In genomic region chr2:219003979-219004378, GRCh38 we compare ENCODE assay signal across 23 cellular contexts. TPM values are rescaled to one million over a fixed set of nuclear protein-coding genes. Genes with fewer than 3 reads are reported as not detected.
DNase-seq lines count a peak whose midpoint lies in the region; ATAC-seq, FAIRE-seq and TF ChIP-seq lines count a peak whose summit lies in the region.
"Had no signal": no experiment of that assay in that cellular context is flagged by ENCODE, and none has a peak within 500 bp of the region (broad histone marks: within the 10 kb centered on the region; RNA-seq: fewer than 3 reads in every experiment).

No MANE protein-coding gene starts in this region.

- no peak overlapping the region for H3K9ac ChIP-seq in HepG2 (ENCODE audit: insufficient read depth, low read depth, low read length)

- no peak overlapping the region for H3K4me2 ChIP-seq in HepG2 (ENCODE audit: low read depth, low read length)

- H3K27me3 Mint-ChIP-seq in T-helper 17 cell, result peaks cover 73% of the 10 kb centered on the region
- peaks cover 54 to 71% (median 63%) of the 10 kb centered on the region in 5 donors for H3K27me3 Mint-ChIP-seq in naive thymus-derived CD4-positive, alpha-beta T cell

- no peak for FAIRE-seq in HepG2 (lab: Jason Lieb, UNC)

- CTCF ChIA-PET in HepG2 (lab: Yijun Ruan, JAX; ENCODE audit: low intra/inter-chr PET ratio, low total read pairs), result no interaction called here
- CTCF ChIA-PET in naive thymus-derived CD4-positive, alpha-beta T cell (lab: Charles Lee), result no interaction called here

- no peak overlapping the region for H3K4me3 ChIP-seq in HepG2 (replicated peaks in 1 of 3; ENCODE audit: insufficient read depth in 1 of 3, low read depth in 2 of 3, low read length in 3 of 3)
- no peak overlapping the region for H3K4me3 ChIP-seq in right lobe of liver
- H3K4me3 ChIP-seq in naive thymus-derived CD4-positive, alpha-beta T cell (ENCODE audit: low read length), result no peak overlapping the region

- ATAC-seq in HepG2 (no peak), right lobe of liver (no peak), T-helper 17 cell (no peak)
- no peak for ATAC-seq in naive thymus-derived CD4-positive, alpha-beta T cell

- H3K36me3 ChIP-seq in HepG2 (replicated peaks in 1 of 2; ENCODE audit: control insufficient read depth in 1 of 2, insufficient read depth in 2 of 2, low read length in 2 of 2), result no peaks in the 10 kb centered on the region
- H3K36me3 ChIP-seq in right lobe of liver, result no peaks in the 10 kb centered on the region
- no peaks in the 10 kb centered on the region for H3K36me3 ChIP-seq in naive thymus-derived CD4-positive, alpha-beta T cell (ENCODE audit: control insufficient read depth in 2 of 3, insufficient read depth in 3 of 3, low read length in 3 of 3)

- WGBS in HepG2 (ENCODE audit: low lambda C conversion rate), result 65% methylated on average over 3 of the region's 3 CpGs
- 97% methylated on average over 3 of the region's 3 CpGs for WGBS in right lobe of liver (ENCODE audit: insufficient coverage, low coverage, low lambda C conversion rate, missing lambda C conversion rate)

- no peaks in the 10 kb centered on the region for H3K79me2 ChIP-seq in HepG2 (ENCODE audit: insufficient read depth, low read length)

- TF ChIP-seq POLR2A in HepG2 (IDR thresholded peaks at IDR 0.05; ENCODE audit: insufficient read depth in 1 of 2, low read depth in 2 of 2, low read length in 2 of 2) (no peak), right lobe of liver (IDR thresholded peaks at IDR 0.05) (no peak), erythroblast (IDR thresholded peaks at IDR 0.05; ENCODE audit: low read length) (no peak)

- H3K27ac ChIP-seq in HepG2 (ENCODE audit: extremely low read length, insufficient read depth, low read length) (no peak overlapping the region), right lobe of liver (no peak overlapping the region), substantia nigra (ENCODE audit: low read depth, low read length, poor library complexity, severe bottlenecking) (no peak overlapping the region)
- no peak overlapping the region for H3K27ac ChIP-seq in naive thymus-derived CD4-positive, alpha-beta T cell (ENCODE audit: low read depth, low read length)
- H3K27ac ChIP-seq: HL-60, RWPE1 had no signal

- POLR2A ChIA-PET in HepG2 (lab: Yijun Ruan, JAX), result no interaction called here
- POLR2A ChIA-PET in naive thymus-derived CD4-positive, alpha-beta T cell (lab: Charles Lee), result no interaction called here

- H3K4me3 Mint-ChIP-seq in T-helper 17 cell, result peak overlapping the region; percentile 45
- H3K4me3 Mint-ChIP-seq in naive thymus-derived CD4-positive, alpha-beta T cell, result peak overlapping the region in 8 of 10 donors; percentile 25 to 81 (median 69)

- peaks cover 0 to 4% (median 0%) of the 10 kb centered on the region in 11 donors for H3K9me3 Mint-ChIP-seq in naive thymus-derived CD4-positive, alpha-beta T cell
- H3K9me3 Mint-ChIP-seq: H9 had no signal

- no peak overlapping the region for H3K27ac Mint-ChIP-seq in T-helper 17 cell
- no peak overlapping the region for H3K27ac Mint-ChIP-seq in naive thymus-derived CD4-positive, alpha-beta T cell
- H3K27ac Mint-ChIP-seq: H9 had no signal

- no peaks in the 10 kb centered on the region for H3K9me3 ChIP-seq in HepG2 (ENCODE audit: low read length)
- H3K9me3 ChIP-seq in right lobe of liver, result no peaks in the 10 kb centered on the region
- no peaks in the 10 kb centered on the region for H3K9me3 ChIP-seq in T-helper 17 cell (ENCODE audit: control insufficient read depth, low read length, poor library complexity, severe bottlenecking)
- H3K9me3 ChIP-seq in naive thymus-derived CD4-positive, alpha-beta T cell (ENCODE audit: control insufficient read depth in 2 of 3, low read length in 3 of 3), result no peaks in the 10 kb centered on the region

- TF ChIP-seq EP300 in HepG2 (IDR thresholded peaks at IDR 0.05; ENCODE audit: low read depth in 2 of 2, low read length in 2 of 2), result no peak
- no peak for TF ChIP-seq EP300 in HepG2 (CRISPR knock-in tag; IDR thresholded peaks at IDR 0.05; ENCODE audit: borderline replicate concordance)

- H3K27me3 ChIP-seq in HepG2 (ENCODE audit: control insufficient read depth in 1 of 2, insufficient read depth in 2 of 2, low read length in 2 of 2) (peaks cover 34 to 79% of the 10 kb centered on the region in 2 experiments), right lobe of liver (no peaks in the 10 kb centered on the region)
- H3K27me3 ChIP-seq in naive thymus-derived CD4-positive, alpha-beta T cell (ENCODE audit: control insufficient read depth in 2 of 2, insufficient read depth in 2 of 2, low read length in 2 of 2), result peaks cover 0 to 24% of the 10 kb centered on the region in 2 donors

- BruUV-seq in HepG2 (replicated peaks; lab: Mats Ljungman, UMichigan), result no TSS peak

- H3K4me1 ChIP-seq in HepG2 (ENCODE audit: insufficient read depth, low read length) (peaks cover 31% of the 10 kb centered on the region), right lobe of liver (peaks cover 0 to 17% (median 8%) of the 10 kb centered on the region in 4 donors)
- H3K4me1 ChIP-seq in naive thymus-derived CD4-positive, alpha-beta T cell (ENCODE audit: control insufficient read depth in 2 of 2, insufficient read depth in 2 of 2, low read length in 2 of 2), result peaks cover 12 to 13% of the 10 kb centered on the region in 2 donors

- H3K4me1 Mint-ChIP-seq in T-helper 17 cell, result peaks cover 18% of the 10 kb centered on the region
- peaks cover 0 to 17% (median 13%) of the 10 kb centered on the region in 7 donors for H3K4me1 Mint-ChIP-seq in naive thymus-derived CD4-positive, alpha-beta T cell

- TF ChIP-seq CTCF in HepG2 (CRISPR knock-in tag; IDR thresholded peaks at IDR 0.05), result no peak
- TF ChIP-seq CTCF in right lobe of liver (IDR thresholded peaks at IDR 0.05), result no peak

- no peak for DNase-seq in HepG2 (ENCODE audit: low spot score)
- DNase-seq in right lobe of liver, result no peak
- no peak for DNase-seq in T-helper 17 cell
- no peak for DNase-seq in naive thymus-derived CD4-positive, alpha-beta T cell
- no peak for DNase-seq in erythroblast (lab: John Stamatoyannopoulos, UW)
- DNase-seq in HuH-7.5 (ENCODE audit: low spot score), result no peak
- no peak for DNase-seq in SKM-1 treated with dmso at 0.1 percent for 144 hours (lab: John Stamatoyannopoulos, UW; ENCODE audit: unreplicated experiment)
- DNase-seq in substantia nigra (lab: John Stamatoyannopoulos, UW), result no peak
- DNase-seq: 8988T, ACHN, DND-41, H9, Karpas-422, NCI-H1092, NCI-H1417 treated with DMSO at 0.1 percent for 48 hours, NCI-H1694 treated with DMSO at 0.1 percent for 48 hours, NCI-H2081, NCI-H2227 treated with DMSO at 0.1 percent for 48 hours had no signal

- in situ Hi-C loops in HepG2 (cut with HindIII; ENCODE audit: extremely low pct_ligation_motif_present, low pct_unique_long_range_greater_than_20kb), result no loop called here

- peaks cover 36% of the 10 kb centered on the region; the same call in 1 of the 2 replicates for H4K20me1 ChIP-seq in HepG2 (ENCODE audit: insufficient read depth, low read length)

- H2AFZ ChIP-seq in HepG2 (ENCODE audit: low read length), result no peak overlapping the region

- intact Hi-C loops in HepG2 (cut with micrococcal nuclease; ENCODE audit: unreplicated experiment) (loop anchor here (2.0 kb wide), 1 partner anchor 25 kb away; no protein-coding TSS in a partner anchor), right lobe of liver (cut with DNase I) (no loop called here)
- intact Hi-C loops in naive thymus-derived CD4-positive, alpha-beta T cell (cut with micrococcal nuclease), result loop anchor here in 1 of 2 donors (2.0 kb wide), 1 partner anchor 151 kb away; no protein-coding TSS in a partner anchor

- H3K36me3 Mint-ChIP-seq in T-helper 17 cell (ENCODE audit: low read depth), result peaks cover 13% of the 10 kb centered on the region
- peaks cover 0 to 3% (median 0%) of the 10 kb centered on the region in 5 donors for H3K36me3 Mint-ChIP-seq in naive thymus-derived CD4-positive, alpha-beta T cell

- TF ChIP-seq RAD21 in HepG2 (CRISPR knock-in tag; IDR thresholded peaks at IDR 0.05), result no peak

RNA-seq across cellular contexts. Expression of gene CRYBA2, which starts 10.8 kb away (rescaled TPM):
- not detected in 2 replicates for total RNA-seq in HepG2 (2016; rRNA removed; fragmentation: Illumina TruSeq; extraction: Trizol)
- total RNA-seq in HepG2 (2016; cell fraction: cytosol; rRNA removed; fragmentation: Illumina TruSeq; extraction: Trizol; ENCODE audit: low read depth), result not detected in 2 replicates
- total RNA-seq in HepG2 (2016; cell fraction: insoluble cytoplasmic fraction; rRNA removed; fragmentation: Illumina TruSeq; extraction: Trizol), result not detected in 2 replicates
- total RNA-seq in HepG2 (2016; cell fraction: membrane; rRNA removed; fragmentation: Illumina TruSeq; extraction: Trizol), result not detected in 2 replicates
- not detected in 2 replicates for total RNA-seq in HepG2 (2016; cell fraction: nucleus; rRNA removed; fragmentation: Illumina TruSeq; extraction: Trizol)
- polyA plus RNA-seq in HepG2 (2011; rRNA removed), result not detected in 2 replicates
- not detected in 2 replicates for polyA plus RNA-seq in HepG2 (2011; cell fraction: cytosol; rRNA removed)
- polyA plus RNA-seq in HepG2 (2011; cell fraction: nucleus; rRNA removed), result not detected in 2 replicates
- polyA plus RNA-seq in HepG2 (2012), result not detected in 2 replicates
- not detected in 2 replicates for polyA plus RNA-seq in HepG2 (2016; cell fraction: cytosol; fragmentation: Illumina TruSeq; extraction: Trizol; ENCODE audit: low read depth)
- polyA plus RNA-seq in HepG2 (2016; cell fraction: insoluble cytoplasmic fraction; fragmentation: Illumina TruSeq; extraction: Trizol; ENCODE audit: low read depth), result not detected in 2 replicates
- not detected in 2 replicates for polyA plus RNA-seq in HepG2 (2016; cell fraction: membrane; fragmentation: Illumina TruSeq; extraction: Trizol; ENCODE audit: low read depth)
- polyA plus RNA-seq in HepG2 (2016; cell fraction: nucleus; fragmentation: Illumina TruSeq; extraction: Trizol; ENCODE audit: insufficient read depth, low read depth), result not detected in 2 replicates
- polyA minus RNA-seq in HepG2 (2011; rRNA and poly(A)+ RNA removed; ENCODE audit: low replicate concordance), result not detected in 2 replicates
- polyA minus RNA-seq in HepG2 (2011; cell fraction: cytosol; rRNA and poly(A)+ RNA removed), result not detected in 2 replicates
- not detected in 2 replicates for polyA minus RNA-seq in HepG2 (2011; cell fraction: nucleus; rRNA and poly(A)+ RNA removed)
- total RNA-seq in right lobe of liver, result not detected
- total RNA-seq in T-helper 17 cell, result not detected
- not detected for total RNA-seq in naive thymus-derived CD4-positive, alpha-beta T cell
- polyA plus RNA-seq in naive thymus-derived CD4-positive, alpha-beta T cell, result not detected
- total RNA-seq: H9, NCI-H460, SK-MEL-5 had no signal

RNA-seq across cellular contexts. Expression of gene FEV, which starts 19.0 kb away (rescaled TPM):
- total RNA-seq in HepG2 (2016; rRNA removed; fragmentation: Illumina TruSeq; extraction: Trizol) (not detected in 2 replicates), right lobe of liver (not detected), T-helper 17 cell (not detected)
- not detected in 2 replicates for total RNA-seq in HepG2 (2016; cell fraction: cytosol; rRNA removed; fragmentation: Illumina TruSeq; extraction: Trizol; ENCODE audit: low read depth)
- not detected in 2 replicates for total RNA-seq in HepG2 (2016; cell fraction: insoluble cytoplasmic fraction; rRNA removed; fragmentation: Illumina TruSeq; extraction: Trizol)
- total RNA-seq in HepG2 (2016; cell fraction: membrane; rRNA removed; fragmentation: Illumina TruSeq; extraction: Trizol), result not detected in 2 replicates
- total RNA-seq in HepG2 (2016; cell fraction: nucleus; rRNA removed; fragmentation: Illumina TruSeq; extraction: Trizol), result not detected in 2 replicates
- not detected in 2 replicates for polyA plus RNA-seq in HepG2 (2011; rRNA removed)
- not detected in 2 replicates for polyA plus RNA-seq in HepG2 (2011; cell fraction: cytosol; rRNA removed)
- polyA plus RNA-seq in HepG2 (2011; cell fraction: nucleus; rRNA removed), result not detected in 2 replicates
- polyA plus RNA-seq in HepG2 (2012), result not detected in 2 replicates
- polyA plus RNA-seq in HepG2 (2016; cell fraction: cytosol; fragmentation: Illumina TruSeq; extraction: Trizol; ENCODE audit: low read depth), result not detected in 2 replicates
- polyA plus RNA-seq in HepG2 (2016; cell fraction: insoluble cytoplasmic fraction; fragmentation: Illumina TruSeq; extraction: Trizol; ENCODE audit: low read depth), result not detected in 2 replicates
- not detected in 2 replicates for polyA plus RNA-seq in HepG2 (2016; cell fraction: membrane; fragmentation: Illumina TruSeq; extraction: Trizol; ENCODE audit: low read depth)
- polyA plus RNA-seq in HepG2 (2016; cell fraction: nucleus; fragmentation: Illumina TruSeq; extraction: Trizol; ENCODE audit: insufficient read depth, low read depth), result not detected in 2 replicates
- polyA minus RNA-seq in HepG2 (2011; rRNA and poly(A)+ RNA removed; ENCODE audit: low replicate concordance), result not detected in 2 replicates
- not detected in 2 replicates for polyA minus RNA-seq in HepG2 (2011; cell fraction: cytosol; rRNA and poly(A)+ RNA removed)
- polyA minus RNA-seq in HepG2 (2011; cell fraction: nucleus; rRNA and poly(A)+ RNA removed), result not detected in 2 replicates
- not detected for total RNA-seq in naive thymus-derived CD4-positive, alpha-beta T cell
- not detected for polyA plus RNA-seq in naive thymus-derived CD4-positive, alpha-beta T cell
- total RNA-seq: H9, NCI-H460, SK-MEL-5 had no signal
- polyA plus RNA-seq: BJ had no signal

RNA-seq across cellular contexts. Expression of gene CFAP65, which starts 37.3 kb away (rescaled TPM):
- total RNA-seq in HepG2 (2016; rRNA removed; fragmentation: Illumina TruSeq; extraction: Trizol), result not detected in 2 replicates
- total RNA-seq in HepG2 (2016; cell fraction: cytosol; rRNA removed; fragmentation: Illumina TruSeq; extraction: Trizol; ENCODE audit: low read depth), result not detected in 2 replicates
- not detected in 2 replicates for total RNA-seq in HepG2 (2016; cell fraction: insoluble cytoplasmic fraction; rRNA removed; fragmentation: Illumina TruSeq; extraction: Trizol)
- not detected in 2 replicates for total RNA-seq in HepG2 (2016; cell fraction: membrane; rRNA removed; fragmentation: Illumina TruSeq; extraction: Trizol)
- not detected in 2 replicates for total RNA-seq in HepG2 (2016; cell fraction: nucleus; rRNA removed; fragmentation: Illumina TruSeq; extraction: Trizol)
- 0.03 and 0.05 TPM in 2 replicates for polyA plus RNA-seq in HepG2 (2011; rRNA removed)
- 0.03 TPM in 2 replicates for polyA plus RNA-seq in HepG2 (2011; cell fraction: cytosol; rRNA removed)
- polyA plus RNA-seq in HepG2 (2011; cell fraction: nucleus; rRNA removed), result 0.17 and 0.18 TPM in 2 replicates
- polyA plus RNA-seq in HepG2 (2012), result 0.09 TPM in 1 of 2 replicates, not detected in the other
- not detected in 2 replicates for polyA plus RNA-seq in HepG2 (2016; cell fraction: cytosol; fragmentation: Illumina TruSeq; extraction: Trizol; ENCODE audit: low read depth)
- polyA plus RNA-seq in HepG2 (2016; cell fraction: insoluble cytoplasmic fraction; fragmentation: Illumina TruSeq; extraction: Trizol; ENCODE audit: low read depth), result not detected in 2 replicates
- polyA plus RNA-seq in HepG2 (2016; cell fraction: membrane; fragmentation: Illumina TruSeq; extraction: Trizol; ENCODE audit: low read depth), result not detected in 2 replicates
- polyA plus RNA-seq in HepG2 (2016; cell fraction: nucleus; fragmentation: Illumina TruSeq; extraction: Trizol; ENCODE audit: insufficient read depth, low read depth), result not detected in 2 replicates
- not detected in 2 replicates for polyA minus RNA-seq in HepG2 (2011; rRNA and poly(A)+ RNA removed; ENCODE audit: low replicate concordance)
- not detected in 2 replicates for polyA minus RNA-seq in HepG2 (2011; cell fraction: cytosol; rRNA and poly(A)+ RNA removed)
- not detected in 2 replicates for polyA minus RNA-seq in HepG2 (2011; cell fraction: nucleus; rRNA and poly(A)+ RNA removed)
- total RNA-seq in right lobe of liver, result not detected
- total RNA-seq in T-helper 17 cell, result not detected
- not detected for total RNA-seq in naive thymus-derived CD4-positive, alpha-beta T cell
- polyA plus RNA-seq in naive thymus-derived CD4-positive, alpha-beta T cell, result not detected
- total RNA-seq: NCI-H460 had no signal
- polyA plus RNA-seq: BJ had no signal

RNA-seq across cellular contexts. Expression of gene CDK5R2, which starts 44.5 kb away (rescaled TPM):
- total RNA-seq in HepG2 (2016; rRNA removed; fragmentation: Illumina TruSeq; extraction: Trizol) (not detected in 2 replicates), right lobe of liver (not detected), T-helper 17 cell (not detected)
- not detected in 2 replicates for total RNA-seq in HepG2 (2016; cell fraction: cytosol; rRNA removed; fragmentation: Illumina TruSeq; extraction: Trizol; ENCODE audit: low read depth)
- not detected in 2 replicates for total RNA-seq in HepG2 (2016; cell fraction: insoluble cytoplasmic fraction; rRNA removed; fragmentation: Illumina TruSeq; extraction: Trizol)
- not detected in 2 replicates for total RNA-seq in HepG2 (2016; cell fraction: membrane; rRNA removed; fragmentation: Illumina TruSeq; extraction: Trizol)
- not detected in 2 replicates for total RNA-seq in HepG2 (2016; cell fraction: nucleus; rRNA removed; fragmentation: Illumina TruSeq; extraction: Trizol)
- not detected in 2 replicates for polyA plus RNA-seq in HepG2 (2011; rRNA removed)
- 0.03 and 0.04 TPM in 2 replicates for polyA plus RNA-seq in HepG2 (2011; cell fraction: cytosol; rRNA removed)
- polyA plus RNA-seq in HepG2 (2011; cell fraction: nucleus; rRNA removed), result not detected in 2 replicates
- polyA plus RNA-seq in HepG2 (2012), result not detected in 2 replicates
- polyA plus RNA-seq in HepG2 (2016; cell fraction: cytosol; fragmentation: Illumina TruSeq; extraction: Trizol; ENCODE audit: low read depth), result not detected in 2 replicates
- not detected in 2 replicates for polyA plus RNA-seq in HepG2 (2016; cell fraction: insoluble cytoplasmic fraction; fragmentation: Illumina TruSeq; extraction: Trizol; ENCODE audit: low read depth)
- polyA plus RNA-seq in HepG2 (2016; cell fraction: membrane; fragmentation: Illumina TruSeq; extraction: Trizol; ENCODE audit: low read depth), result 0.08 TPM in 1 of 2 replicates, not detected in the other
- not detected in 2 replicates for polyA plus RNA-seq in HepG2 (2016; cell fraction: nucleus; fragmentation: Illumina TruSeq; extraction: Trizol; ENCODE audit: insufficient read depth, low read depth)
- polyA minus RNA-seq in HepG2 (2011; rRNA and poly(A)+ RNA removed; ENCODE audit: low replicate concordance), result 0.49 TPM in 1 of 2 replicates, not detected in the other
- polyA minus RNA-seq in HepG2 (2011; cell fraction: cytosol; rRNA and poly(A)+ RNA removed), result not detected in 2 replicates
- not detected in 2 replicates for polyA minus RNA-seq in HepG2 (2011; cell fraction: nucleus; rRNA and poly(A)+ RNA removed)
- not detected for total RNA-seq in naive thymus-derived CD4-positive, alpha-beta T cell
- not detected for polyA plus RNA-seq in naive thymus-derived CD4-positive, alpha-beta T cell

RNA-seq across cellular contexts. Expression of gene IHH, which starts 56.7 kb away (rescaled TPM):
- total RNA-seq in HepG2 (2016; rRNA removed; fragmentation: Illumina TruSeq; extraction: Trizol) (0.15 and 0.42 TPM in 2 replicates), right lobe of liver (1 to 10 TPM in 3 of 6 experiments, under 1 TPM in 3; 0.42 to 3.9 (median 1.1) TPM), T-helper 17 cell (not detected)
- 0.20 TPM in 1 of 2 replicates, not detected in the other for total RNA-seq in HepG2 (2016; cell fraction: cytosol; rRNA removed; fragmentation: Illumina TruSeq; extraction: Trizol; ENCODE audit: low read depth)
- 0.31 and 0.39 TPM in 2 replicates for total RNA-seq in HepG2 (2016; cell fraction: insoluble cytoplasmic fraction; rRNA removed; fragmentation: Illumina TruSeq; extraction: Trizol)
- 0.28 and 0.31 TPM in 2 replicates for total RNA-seq in HepG2 (2016; cell fraction: membrane; rRNA removed; fragmentation: Illumina TruSeq; extraction: Trizol)
- 0.63 and 0.90 TPM in 2 replicates for total RNA-seq in HepG2 (2016; cell fraction: nucleus; rRNA removed; fragmentation: Illumina TruSeq; extraction: Trizol)
- 0.10 TPM in 1 of 2 replicates, not detected in the other for polyA plus RNA-seq in HepG2 (2011; rRNA removed)
- 0.09 TPM in 2 replicates for polyA plus RNA-seq in HepG2 (2011; cell fraction: cytosol; rRNA removed)
- 0.16 and 0.37 TPM in 2 replicates for polyA plus RNA-seq in HepG2 (2011; cell fraction: nucleus; rRNA removed)
- 0.08 and 0.12 TPM in 2 replicates for polyA plus RNA-seq in HepG2 (2012)
- 0.11 and 0.16 TPM in 2 replicates for polyA plus RNA-seq in HepG2 (2016; cell fraction: cytosol; fragmentation: Illumina TruSeq; extraction: Trizol; ENCODE audit: low read depth)
- 0.30 and 0.58 TPM in 2 replicates for polyA plus RNA-seq in HepG2 (2016; cell fraction: insoluble cytoplasmic fraction; fragmentation: Illumina TruSeq; extraction: Trizol; ENCODE audit: low read depth)
- polyA plus RNA-seq in HepG2 (2016; cell fraction: membrane; fragmentation: Illumina TruSeq; extraction: Trizol; ENCODE audit: low read depth), result 0.41 and 0.43 TPM in 2 replicates
- 0.81 and 1.1 TPM in 2 replicates for polyA plus RNA-seq in HepG2 (2016; cell fraction: nucleus; fragmentation: Illumina TruSeq; extraction: Trizol; ENCODE audit: insufficient read depth, low read depth)
- 0.26 TPM in 1 of 2 replicates, not detected in the other for polyA minus RNA-seq in HepG2 (2011; rRNA and poly(A)+ RNA removed; ENCODE audit: low replicate concordance)
- not detected in 2 replicates for polyA minus RNA-seq in HepG2 (2011; cell fraction: cytosol; rRNA and poly(A)+ RNA removed)
- polyA minus RNA-seq in HepG2 (2011; cell fraction: nucleus; rRNA and poly(A)+ RNA removed), result 0.26 and 0.50 TPM in 2 replicates
- under 1 TPM in 2 of 5 experiments, not detected in 3; 0.17 to 0.24 TPM for total RNA-seq in naive thymus-derived CD4-positive, alpha-beta T cell
- not detected for polyA plus RNA-seq in naive thymus-derived CD4-positive, alpha-beta T cell
- total RNA-seq: H9, NCI-H460, SK-MEL-5 had no signal
